14 cellular contexts compared by ENCODE assay signal in the genomic region with DNA sequence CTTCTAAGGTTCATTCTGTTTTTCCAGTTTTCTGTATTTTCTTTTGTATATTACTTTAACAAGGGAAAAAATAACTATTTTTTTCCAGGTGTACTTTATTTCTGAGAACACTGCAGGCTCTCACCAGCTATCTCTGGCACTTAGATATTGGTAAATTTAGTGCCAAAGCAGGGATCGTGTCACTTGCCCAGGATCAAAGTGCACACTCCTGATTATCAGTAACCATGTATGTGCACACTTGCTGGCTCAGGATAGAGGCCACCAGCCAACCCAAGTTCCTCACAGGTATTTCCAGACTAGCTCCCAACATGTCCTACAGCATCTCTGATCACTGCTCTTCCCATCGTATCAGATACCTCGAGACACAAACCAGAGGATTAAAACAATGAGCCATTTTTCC. TPM values are rescaled to one million over a fixed set of nuclear protein-coding genes. Genes with fewer than 3 reads are reported as not detected.
DNase-seq lines count a peak whose midpoint lies in the region; ATAC-seq, FAIRE-seq and TF ChIP-seq lines count a peak whose summit lies in the region.
"Had no signal": no experiment of that assay in that cellular context is flagged by ENCODE, and none has a peak within 500 bp of the region (broad histone marks: within the 10 kb centered on the region; RNA-seq: fewer than 3 reads in every experiment).

No MANE protein-coding gene starts in this region.

- ATAC-seq in Right ventricle myocardium superior (ENCODE audit: poor library complexity) (no peak), right lobe of liver (peak; percentile 73 to 85 (median 82)), upper lobe of left lung (ENCODE audit: low FRiP score in 2 of 2) (no peak)

- no peaks in the 10 kb centered on the region for H4K20me1 ChIP-seq in H1 (replicated peaks in 1 of 2; ENCODE audit: control insufficient read depth in 1 of 2, insufficient read depth in 2 of 2, low read length in 2 of 2)
- H4K20me1 ChIP-seq: BLaER1 had no signal

- 87% methylated on average over 3 of the region's 3 CpGs; no CpG with 5 or more reads in 1 of the 2 experiments for WGBS in H1 (ENCODE audit: extremely low coverage in 1 of 2, insufficient coverage in 1 of 2, insufficient read length in 1 of 2, insufficient replicate concordance in 2 of 2, low coverage in 1 of 2, low lambda C conversion rate in 2 of 2, missing lambda C conversion rate in 1 of 2), 2 experiments
- 25% methylated on average over 3 of the region's 3 CpGs for WGBS in right lobe of liver (ENCODE audit: insufficient coverage, low coverage, low lambda C conversion rate, missing lambda C conversion rate)
- WGBS in upper lobe of left lung, 2 donors: 81 to 96% methylated on average over 3 of the region's 3 CpGs

- 0 out of 2 replicates have a peak overlapping the region, but pooled peaks have one; percentile 66 for H2BK20ac ChIP-seq in H1 (ENCODE audit: low read length)

- H4K91ac ChIP-seq in H1 (replicated peaks; ENCODE audit: insufficient read length, low read length): no peak overlapping the region

- TF ChIP-seq CTCF in right atrium auricular region (IDR thresholded peaks at IDR 0.05) (no peak), H1 (IDR thresholded peaks at IDR 0.05; ENCODE audit: control extremely low read depth in 1 of 3, insufficient read depth in 1 of 3, low read depth in 1 of 3, low read length in 3 of 3) (no peak), right lobe of liver (IDR thresholded peaks at IDR 0.05) (no peak), upper lobe of left lung (IDR thresholded peaks at IDR 0.05) (no peak)

- POLR2A ChIA-PET in H1 (lab: Charles Lee; ENCODE audit: partially characterized antibody): interaction anchor here (1.2 to 1.8 kb wide), 5 partner anchors 8 to 21 kb away, joined by 3 to 5 read pairs (median 4); no protein-coding TSS in a partner anchor

- no peak overlapping the region for H3K4me2 ChIP-seq in H1 (ENCODE audit: insufficient read depth in 1 of 2, low read depth in 2 of 2, low read length in 2 of 2)
- H3K4me2 ChIP-seq: BLaER1 had no signal

- peaks cover 0 to 3% of the 10 kb centered on the region in 2 donors for H3K4me1 ChIP-seq in right atrium auricular region
- H3K4me1 ChIP-seq in H1 (replicated peaks in 1 of 4; ENCODE audit: control insufficient read depth in 3 of 4, insufficient read depth in 4 of 4, low read length in 3 of 4): peaks cover 0 to 7% (median 4%) of the 10 kb centered on the region in 4 experiments; a peak in 5 of 7 replicates
- peaks cover 0 to 36% (median 17%) of the 10 kb centered on the region in 4 donors for H3K4me1 ChIP-seq in right lobe of liver
- H3K4me1 ChIP-seq in upper lobe of left lung: peaks cover 6 to 13% (median 10%) of the 10 kb centered on the region in 4 donors

- no peak overlapping the region for H2AFZ ChIP-seq in H1 (ENCODE audit: low read length)

- no peak overlapping the region for H2BK12ac ChIP-seq in H1 (ENCODE audit: low read depth, low read length)

- H3K9me3 ChIP-seq in right atrium auricular region (no peaks in the 10 kb centered on the region), H1 (ENCODE audit: insufficient read depth in 2 of 2, low read depth in 1 of 2, low read length in 1 of 2) (no peaks in the 10 kb centered on the region), right lobe of liver (no peaks in the 10 kb centered on the region), upper lobe of left lung (no peaks in the 10 kb centered on the region)
- H3K9me3 ChIP-seq: BLaER1, Caco-2, HAP-1 had no signal

- no peak overlapping the region for H3K18ac ChIP-seq in H1 (ENCODE audit: extremely low read depth, low read length)

- no peak overlapping the region for H3K27ac ChIP-seq in right atrium auricular region
- H3K27ac ChIP-seq in H1 (ENCODE audit: low read depth, low read length): no peak overlapping the region
- H3K27ac ChIP-seq in right lobe of liver: peak overlapping the region; percentile 17 to 84 (median 49)
- no peak overlapping the region for H3K27ac ChIP-seq in upper lobe of left lung
- H3K27ac ChIP-seq: 22Rv1, BLaER1 had no signal

- TF ChIP-seq POLR2A in H1 (IDR thresholded peaks at IDR 0.05; ENCODE audit: control extremely low read depth in 1 of 2, low read depth in 2 of 2, low read length in 2 of 2) (no peak), right lobe of liver (IDR thresholded peaks at IDR 0.05) (peak; percentile 22), upper lobe of left lung (IDR thresholded peaks at IDR 0.05) (no peak)

- CTCF ChIA-PET in H1 (lab: Charles Lee; ENCODE audit: partially characterized antibody): interaction anchor here (0.8 to 2.6 kb wide), 12 partner anchors 8 to 265 kb away, joined by 3 to 12 read pairs (median 4); no protein-coding TSS in a partner anchor

- H3K23ac ChIP-seq in H1 (ENCODE audit: insufficient read length): no peak overlapping the region

- DNase-seq in right atrium auricular region (ENCODE audit: low spot score) (peak; percentile 30), Right ventricle myocardium superior (no peak), H1 (ENCODE audit: low read depth in 1 of 2, low spot score in 2 of 2) (no peak), right lobe of liver (peak; percentile 47 to 87 (median 73)), GDM1 (lab: John Stamatoyannopoulos, UW) (no peak), upper lobe of left lung (no peak)
- no peak for DNase-seq in stimulated activated CD4-positive, alpha-beta T cell treated with anti-CD3 and anti-CD28 coated beads, Interleukin-2, amount 100 ng/mL, for 48 hours
- no peak for DNase-seq in activated CD8-positive, alpha-beta memory T cell treated with anti-CD3 and anti-CD28 coated beads for 24 hours
- DNase-seq: Caco-2; CD8-positive, alpha-beta memory T cell; DMS53 had no signal

- no peak overlapping the region for H3K14ac ChIP-seq in H1 (ENCODE audit: insufficient read length)

- TF ChIP-seq RAD21 in H1 (IDR thresholded peaks at IDR 0.05 in 1 of 2, conservative IDR thresholded peaks at IDR 0.05 in 1 of 2; ENCODE audit: low read depth in 2 of 2, low read length in 2 of 2): no peak

- H3K4ac ChIP-seq in H1 (replicated peaks; ENCODE audit: insufficient read length, low read depth, low read length): peak overlapping the region; percentile 42

- no peak overlapping the region for H2BK120ac ChIP-seq in H1 (replicated peaks; ENCODE audit: low read depth, low read length)

- H3K9ac ChIP-seq in H1 (replicated peaks in 1 of 4; ENCODE audit: extremely low read depth in 1 of 4, low read depth in 3 of 4, low read length in 3 of 4): no peak overlapping the region
- H3K9ac ChIP-seq: BLaER1 had no signal

- peaks cover 3% of the 10 kb centered on the region; the same call in 1 of the 2 replicates for H3K23me2 ChIP-seq in H1 (ENCODE audit: low read depth, low read length)

- H3K4me3 ChIP-seq in right atrium auricular region (no peak overlapping the region), H1 (ENCODE audit: extremely low read depth in 1 of 4, insufficient read depth in 2 of 4, low read depth in 3 of 4, low read length in 4 of 4) (no peak overlapping the region), right lobe of liver (no peak overlapping the region), upper lobe of left lung (no peak overlapping the region)
- H3K4me3 ChIP-seq: BLaER1, HAP-1 had no signal

- no peaks in the 10 kb centered on the region for H3K36me3 ChIP-seq in right atrium auricular region
- no peaks in the 10 kb centered on the region for H3K36me3 ChIP-seq in H1 (ENCODE audit: control insufficient read depth in 2 of 4, insufficient read depth in 4 of 4, low read length in 3 of 4)
- no peaks in the 10 kb centered on the region for H3K36me3 ChIP-seq in right lobe of liver
- H3K36me3 ChIP-seq in upper lobe of left lung: no peaks in the 10 kb centered on the region
- H3K36me3 ChIP-seq: BLaER1, HAP-1 had no signal

- 0 out of 2 replicates have a peak overlapping the region, but pooled peaks have one; percentile 18 for H2BK15ac ChIP-seq in H1 (ENCODE audit: low read length)

- no peak for FAIRE-seq in H1 (lab: Jason Lieb, UNC)

- intact Hi-C loops in Right ventricle myocardium superior (cut with DNase I) (no loop called here), right lobe of liver (cut with DNase I) (no loop called here)

- TF ChIP-seq EP300 in H1 (IDR thresholded peaks at IDR 0.05; ENCODE audit: borderline replicate concordance in 1 of 2, low read depth in 2 of 2, low read length in 2 of 2): no peak
- no peak for TF ChIP-seq EP300 in upper lobe of left lung (IDR thresholded peaks at IDR 0.05)

- no peak overlapping the region for H4K8ac ChIP-seq in H1 (ENCODE audit: extremely low read depth, insufficient read depth, low read length)

- H3K79me1 ChIP-seq in H1 (ENCODE audit: low read depth, low read length): no peaks in the 10 kb centered on the region

- H2BK5ac ChIP-seq in H1 (ENCODE audit: low read depth, low read length): no peak overlapping the region

- H2AK5ac ChIP-seq in H1 (ENCODE audit: low read depth, low read length): peak overlapping the region; percentile 60; the same call in 1 of the 2 replicates

- H3K27me3 ChIP-seq in right atrium auricular region (no peaks in the 10 kb centered on the region), H1 (replicated peaks in 1 of 4; ENCODE audit: control insufficient read depth in 3 of 4, extremely low read depth in 1 of 4, insufficient read depth in 3 of 4, low read length in 3 of 4) (0 out of 7 replicates have a peak, but pooled peaks cover 0 to 2% (median 0%) of the 10 kb centered on the region in 4 experiments), right lobe of liver (no peaks in the 10 kb centered on the region), upper lobe of left lung (no peaks in the 10 kb centered on the region)
- H3K27me3 ChIP-seq: BLaER1 had no signal

- H4K5ac ChIP-seq in H1 (ENCODE audit: insufficient read length, low read depth, low read length): no peak overlapping the region

- no peak overlapping the region for H3K56ac ChIP-seq in H1 (replicated peaks; ENCODE audit: insufficient read length, low read depth, low read length)

- no peaks in the 10 kb centered on the region for H3K79me2 ChIP-seq in H1 (ENCODE audit: control insufficient read depth in 1 of 2, insufficient read depth in 2 of 2, low read length in 2 of 2)

TF ChIP-seq in H1, 55 proteins besides CTCF, POLR2A, EP300 and RAD21:
- no peak for TF ChIP-seq JUND (IDR thresholded peaks at IDR 0.05; ENCODE audit: low read length)

RNA-seq across cellular contexts. Expression of gene FZD5, which starts 5.8 kb away (rescaled TPM):
- 1 to 10 TPM; 3.4 to 6.4 TPM for total RNA-seq in right atrium auricular region
- 4.1 TPM for total RNA-seq in Right ventricle myocardium superior
- total RNA-seq in H1 (2021; fragmentation: NEBNext Ultra II Directional; extraction: Animal tissue kit (Norgen Biotek cat#: 25700)): 55.2 and 56.6 TPM in 2 replicates
- polyA plus RNA-seq in H1 (2011; rRNA removed): 13.4 and 20.2 TPM in 2 replicates
- polyA plus RNA-seq in H1 (2011; cell fraction: cytosol; rRNA removed): 15.8 TPM
- 21.3 TPM for polyA plus RNA-seq in H1 (2011; cell fraction: nucleus; rRNA removed)
- 14.2 to 20.0 TPM (median 15.9 TPM) in 4 replicates for polyA plus RNA-seq in H1 (2012, experiment 1 of 2)
- polyA plus RNA-seq in H1 (2012, experiment 2 of 2): 4.5 TPM
- polyA plus RNA-seq in H1 (2013, experiment 1 of 2): 33.6 TPM
- 37.1 TPM for polyA plus RNA-seq in H1 (2013, experiment 2 of 2)
- 30.0 and 33.0 TPM in 2 replicates for polyA minus RNA-seq in H1 (2011; rRNA and poly(A)+ RNA removed)
- polyA minus RNA-seq in H1 (2011; cell fraction: cytosol; rRNA and poly(A)+ RNA removed): 44.0 TPM
- polyA minus RNA-seq in H1 (2011; cell fraction: nucleus; rRNA and poly(A)+ RNA removed): 60.7 TPM
- total RNA-seq in right lobe of liver: 10 to 100 TPM; 18.5 to 37.4 (median 29.3) TPM
- 10 to 100 TPM; 30.5 to 69.2 (median 43.7) TPM for total RNA-seq in upper lobe of left lung

Comparison
In these comparisons a context has a peak if more than half of its experiments do, and no peak if none do; other contexts are left out.
1. DNase-seq: peak in right atrium auricular region (single experiment) and right lobe of liver (3 of 3); none in Right ventricle myocardium superior (single experiment), H1 (0 of 2), stimulated activated CD4-positive, alpha-beta T cell treated with anti-CD3 and anti-CD28 coated beads, Interleukin-2, amount 100 ng/mL, for 48 hours (0 of 2), activated CD8-positive, alpha-beta memory T cell treated with anti-CD3 and anti-CD28 coated beads for 24 hours (single experiment), GDM1 (single experiment) and upper lobe of left lung (0 of 2).
2. H3K27ac ChIP-seq: peak in right lobe of liver (3 of 3); none in right atrium auricular region (0 of 2), H1 (single experiment) and upper lobe of left lung (0 of 4).
3. ATAC-seq: peak in right lobe of liver (4 of 4); none in Right ventricle myocardium superior (single experiment) and upper lobe of left lung (0 of 2).